10 cellular contexts compared by ENCODE assay signal in genomic region chr18:63177822-63178525, GRCh38.
DNase-seq lines count a peak whose midpoint lies in the region; ATAC-seq and TF ChIP-seq lines count a peak whose summit lies in the region.
"Had no signal": no experiment of that assay in that cellular context is flagged by ENCODE, and none has a peak within 500 bp of the region (broad histone marks: within the 10 kb centered on the region; RNA-seq: fewer than 3 reads in every experiment).

No MANE protein-coding gene starts in this region.

- ATAC-seq in heart right ventricle (peak in 7 of 8 donors; percentile 40 to 65 (median 60)), GM18907 (IDR thresholded peaks at IDR 0.05; ENCODE audit: unreplicated experiment) (no peak)

- intact Hi-C loops in heart right ventricle (cut with DNase I) (loop anchor here in 2 of 10 donors (5.0 kb wide), 2 partner anchors 49 to 139 kb away; partner anchors contain the start of gene BCL2 (in 1 of the 2)), spleen (cut with DNase I; ENCODE audit: low total_unique reads) (no loop called here)

- DNase-seq in HEK293T (ENCODE audit: extremely low spot score) (peak; percentile 19), Peyer's patch (peak in 2 of 3 donors; percentile 66 to 69), heart right ventricle (no peak), spleen (peak; percentile 54), activated gamma-delta T cell treated with Interleukin-2 at 50 U/mL for 16 hours (no peak), NK-92 (lab: John Stamatoyannopoulos, UW; ENCODE audit: unreplicated experiment) (no peak)
- DNase-seq in activated CD4-positive, alpha-beta T cell treated with anti-CD3 and anti-CD28 coated beads for 4 hours = no peak
- DNase-seq: NCI-H187 treated with DMSO at 0.1 percent for 48 hours, retina had no signal

- CTCF ChIA-PET in HEK293T (lab: Yijun Ruan, JAX) = no interaction called here

- 72 to 76% methylated on average over 23 of the region's 23 CpGs for WGBS in heart right ventricle, 2 donors
- WGBS in spleen, 5 donors = 91 to 94% (median 93%) methylated on average over 21 to 23 of the region's 23 CpGs

- TF ChIP-seq CTCF in Peyer's patch (IDR thresholded peaks at IDR 0.05) = no peak
- no peak for TF ChIP-seq CTCF in heart right ventricle (IDR thresholded peaks at IDR 0.05)
- no peak for TF ChIP-seq CTCF in spleen (IDR thresholded peaks at IDR 0.05 in 8 of 11, conservative IDR thresholded peaks at IDR 0.05 in 3 of 11)

- H3K27ac ChIP-seq in Peyer's patch = peak overlapping the region; percentile 11 to 66 (median 52)
- H3K27ac ChIP-seq in heart right ventricle = peak overlapping the region in 9 of 10 donors; percentile 4 to 85 (median 47)
- peak overlapping the region in 1 of 8 donors; percentile 25 for H3K27ac ChIP-seq in spleen

- H3K4me3 ChIP-seq in Peyer's patch (peak overlapping the region in 1 of 4 donors; percentile 22), heart right ventricle (peak overlapping the region in 6 of 10 donors; percentile 3 to 46 (median 32)), spleen (no peak overlapping the region)

- H3K36me3 ChIP-seq in Peyer's patch = no peaks in the 10 kb centered on the region
- H3K36me3 ChIP-seq in heart right ventricle = no peaks in the 10 kb centered on the region
- H3K36me3 ChIP-seq in spleen = no peaks in the 10 kb centered on the region

- H3K9me3 ChIP-seq in Peyer's patch (no peaks in the 10 kb centered on the region), heart right ventricle (no peaks in the 10 kb centered on the region), spleen (no peaks in the 10 kb centered on the region)

- POLR2A ChIA-PET in HEK293T (lab: Yijun Ruan, JAX) = no interaction called here

- TF ChIP-seq POLR2A in Peyer's patch (IDR thresholded peaks at IDR 0.05) (no peak), spleen (IDR thresholded peaks at IDR 0.05) (no peak)

- H3K4me1 ChIP-seq in Peyer's patch (peaks cover 8 to 28% (median 10%) of the 10 kb centered on the region in 4 donors), heart right ventricle (peaks cover 4 to 70% (median 28%) of the 10 kb centered on the region in 9 donors), spleen (peaks cover 9 to 77% (median 54%) of the 10 kb centered on the region in 6 donors)

- H3K27me3 ChIP-seq in Peyer's patch = no peaks in the 10 kb centered on the region
- no peaks in the 10 kb centered on the region for H3K27me3 ChIP-seq in heart right ventricle
- H3K27me3 ChIP-seq in spleen (replicated peaks in 1 of 7) = no peaks in the 10 kb centered on the region

TF ChIP-seq in HEK293T, 16 proteins besides CTCF, POLR2A, EP300 and RAD21:
- TF ChIP-seq ARNT (IDR thresholded peaks at IDR 0.05) (no peak), TARDBP (IDR thresholded peaks at IDR 0.05) (no peak), ZNF384 (IDR thresholded peaks at IDR 0.05) (no peak), L3MBTL2 (conservative IDR thresholded peaks at IDR 0.05) (no peak; the same call in 1 of the 2 replicates), CTBP1 (IDR thresholded peaks at IDR 0.05; ENCODE audit: borderline replicate concordance) (no peak), FOXA1 (IDR thresholded peaks at IDR 0.05) (no peak), HDGF (IDR thresholded peaks at IDR 0.05; ENCODE audit: borderline replicate concordance) (no peak), SUZ12 (IDR thresholded peaks at IDR 0.05) (no peak), PKNOX1 (IDR thresholded peaks at IDR 0.05) (no peak), ELF4 (IDR thresholded peaks at IDR 0.05) (no peak), BHLHE40 (IDR thresholded peaks at IDR 0.05; ENCODE audit: borderline replicate concordance) (no peak), FOXM1 (IDR thresholded peaks at IDR 0.05; ENCODE audit: borderline replicate concordance) (no peak), FOXK2 (IDR thresholded peaks at IDR 0.05) (no peak), SP1 (IDR thresholded peaks at IDR 0.05) (no peak), NFRKB (IDR thresholded peaks at IDR 0.05) (no peak), LEF1 (IDR thresholded peaks at IDR 0.05; ENCODE audit: borderline replicate concordance) (no peak)

Comparison
In these comparisons a context has a peak if more than half of its experiments do, and no peak if none do; other contexts are left out.
1. DNase-seq: peak in HEK293T (single experiment), Peyer's patch (2 of 3) and spleen (single experiment); none in heart right ventricle (0 of 2), activated gamma-delta T cell treated with Interleukin-2 at 50 U/mL for 16 hours (single experiment), activated CD4-positive, alpha-beta T cell treated with anti-CD3 and anti-CD28 coated beads for 4 hours (0 of 2) and NK-92 (single experiment).
2. H3K4me3 ChIP-seq: peak in heart right ventricle (6 of 10); none in spleen (0 of 8).